22 cellular contexts compared by ENCODE assay signal in genomic region chrX:623268-623598, GRCh38. TPM values are rescaled to one million over a fixed set of nuclear protein-coding genes. Genes with fewer than 3 reads are reported as not detected.
"Had no signal": no experiment of that assay in that cellular context is flagged by ENCODE, and none has a peak within 500 bp of the region (broad histone marks: within the 10 kb centered on the region; RNA-seq: fewer than 3 reads in every experiment).

No MANE protein-coding gene starts in this region.

- H3K9me3 ChIP-seq: heart right ventricle, neutrophil, spleen, tibial artery had no signal

- DNase-seq: activated CD4-positive, alpha-beta T cell treated with anti-CD3 and anti-CD28 coated beads for 1 hour; activated CD4-positive, alpha-beta T cell treated with anti-CD3 and anti-CD28 coated beads, Interleukin-2, amount 50 U/mL, for 4 hours; activated T-cell treated with anti-CD3 and anti-CD28 coated beads for 4 hours; anterior cingulate cortex; brain microvascular endothelial cell; heart right ventricle; immature natural killer cell; kidney glomerular epithelial cell; left ventricle myocardium superior; stimulated activated naive CD4-positive, alpha-beta T cell treated with Interleukin-2 at 50 U/mL for 16 hours; tibial artery had no signal

- H3K4me3 Mint-ChIP-seq: central memory CD8-positive, alpha-beta T cell; T-helper 1 cell treated with Interleukin-12 subunit alpha and Interleukin-12 subunit beta and Interleukin-4 antibody, amounts not matched to agents 30 μg/mL and 1 μg/mL, for 36 hours had no signal

- H3K36me3 ChIP-seq: brain microvascular endothelial cell, heart right ventricle, neutrophil, spleen, tibial artery had no signal

- H3K27ac ChIP-seq: brain microvascular endothelial cell, coronary artery, heart right ventricle, neutrophil, spleen, tibial artery, VCaP had no signal

- H3K27ac Mint-ChIP-seq: immature natural killer cell; T-helper 1 cell treated with Interleukin-12 subunit alpha and Interleukin-12 subunit beta and Interleukin-4 antibody, amounts not matched to agents 30 μg/mL and 1 μg/mL, for 36 hours had no signal

- FAIRE-seq: frontal cortex had no signal

- ATAC-seq: heart right ventricle, left ventricle myocardium superior had no signal

RNA-seq across cellular contexts. Expression of gene SHOX, which starts 7.4 kb away (rescaled TPM):
- total RNA-seq: frontal cortex, heart right ventricle, left ventricle myocardium superior, myocyte, posterior vena cava, spleen, urinary bladder had no signal
- polyA plus RNA-seq: esophagus, heart right ventricle, immature natural killer cell, spleen, urinary bladder had no signal
